In the genomic region with DNA sequence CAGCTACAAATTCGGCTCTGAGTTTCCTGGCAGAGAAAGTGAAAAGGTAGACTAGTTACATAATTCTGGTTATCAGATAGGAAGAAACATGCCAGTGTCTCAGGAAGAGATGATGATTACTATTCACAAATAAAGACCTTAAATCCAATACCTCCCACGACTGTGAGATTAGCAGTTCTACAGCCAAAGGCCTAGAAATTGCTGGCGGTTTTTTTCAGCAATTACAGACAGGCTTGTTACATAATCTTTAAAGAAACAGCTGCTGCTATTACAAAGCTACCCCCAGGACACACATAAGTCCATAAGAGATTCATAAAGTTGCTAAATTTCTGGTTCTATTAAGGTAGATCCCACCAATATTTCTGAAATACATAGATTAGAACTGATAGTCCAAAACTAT, we compare ENCODE assay signal across 19 cellular contexts. TPM values are rescaled to one million over a fixed set of nuclear protein-coding genes. Genes with fewer than 3 reads are reported as not detected.
DNase-seq lines count a peak whose midpoint lies in the region; ATAC-seq and TF ChIP-seq lines count a peak whose summit lies in the region.
"Had no signal": no experiment of that assay in that cellular context is flagged by ENCODE, and none has a peak within 500 bp of the region (broad histone marks: within the 10 kb centered on the region; RNA-seq: fewer than 3 reads in every experiment).

No MANE protein-coding gene starts in this region.

- H3K27me3 Mint-ChIP-seq in endodermal cell (ENCODE audit: insufficient read depth) (no peaks in the 10 kb centered on the region), CD14-positive monocyte (ENCODE audit: low read depth in 3 of 3) (peaks cover 0 to 4% (median 0%) of the 10 kb centered on the region in 3 donors)
- H3K27me3 Mint-ChIP-seq in activated naive CD4-positive, alpha-beta T cell treated with anti-CD3 and anti-CD28 coated beads, Interleukin-2, amount 10 ng/mL, durations not matched to agents 7 days and 5 days, result no peaks in the 10 kb centered on the region
- H3K27me3 Mint-ChIP-seq: activated naive CD4-positive, alpha-beta T cell treated with anti-CD3 and anti-CD28 coated beads, Interleukin-2, amount 50 U/mL, for 24 hours; brain; naive thymus-derived CD8-positive, alpha-beta T cell had no signal

- H3K27ac ChIP-seq in endodermal cell (ENCODE audit: low read depth, low read length), result no peak overlapping the region
- peak overlapping the region; percentile 83 for H3K27ac ChIP-seq in subcutaneous abdominal adipose tissue (ENCODE audit: low read depth, low read length)
- H3K27ac ChIP-seq in thyroid gland, result no peak overlapping the region
- H3K27ac ChIP-seq: lower lobe of right lung, SK-N-MC, testis had no signal

- H3K4me1 Mint-ChIP-seq in endodermal cell (peaks cover 18% of the 10 kb centered on the region), CD14-positive monocyte (peaks cover 30% of the 10 kb centered on the region)
- no peaks in the 10 kb centered on the region for H3K4me1 Mint-ChIP-seq in activated naive CD4-positive, alpha-beta T cell treated with anti-CD3 and anti-CD28 coated beads, Interleukin-2, amount 10 ng/mL, durations not matched to agents 7 days and 5 days
- H3K4me1 Mint-ChIP-seq: activated naive CD4-positive, alpha-beta T cell treated with anti-CD3 and anti-CD28 coated beads, Interleukin-2, amount 50 U/mL, for 24 hours had no signal

- WGBS in endodermal cell (ENCODE audit: insufficient coverage in 1 of 2, insufficient read length in 1 of 2), 2 experiments, result 93 to 94% methylated on average over 3 of the region's 3 CpGs
- 77 to 87% methylated on average over 3 of the region's 3 CpGs for WGBS in thyroid gland, 2 donors

- ATAC-seq in left lobe of liver, result peak; percentile 57
- ATAC-seq in GM18517 (IDR thresholded peaks at IDR 0.05; ENCODE audit: unreplicated experiment), result no peak
- ATAC-seq: lower lobe of right lung; naive thymus-derived CD8-positive, alpha-beta T cell had no signal

- H3K27ac Mint-ChIP-seq in endodermal cell (no peak overlapping the region), CD14-positive monocyte (peak overlapping the region in 1 of 7 donors; percentile 25)
- H3K27ac Mint-ChIP-seq in activated naive CD4-positive, alpha-beta T cell treated with anti-CD3 and anti-CD28 coated beads, Interleukin-2, amount 10 ng/mL, durations not matched to agents 7 days and 5 days, result no peak overlapping the region
- H3K27ac Mint-ChIP-seq: activated naive CD4-positive, alpha-beta T cell treated with anti-CD3 and anti-CD28 coated beads, Interleukin-2, amount 50 U/mL, for 24 hours had no signal

- H3K9ac ChIP-seq in endodermal cell (ENCODE audit: extremely low read depth, low read length, poor library complexity, severe bottlenecking) (no peak overlapping the region), subcutaneous abdominal adipose tissue (ENCODE audit: low read length in 5 of 5) (peak overlapping the region in 1 of 5 donors; percentile 66)

- H3K36me3 ChIP-seq in endodermal cell (ENCODE audit: control insufficient read depth, insufficient read depth, low read length) (peaks cover 18% of the 10 kb centered on the region), subcutaneous abdominal adipose tissue (ENCODE audit: control insufficient read depth in 5 of 5, insufficient read depth in 5 of 5, low read length in 5 of 5) (peaks cover 0 to 26% (median 8%) of the 10 kb centered on the region in 5 donors), thyroid gland (no peaks in the 10 kb centered on the region)

- H3K36me3 Mint-ChIP-seq in endodermal cell (ENCODE audit: low read depth) (peaks cover 56% of the 10 kb centered on the region), CD14-positive monocyte (peaks cover 24 to 42% of the 10 kb centered on the region in 2 donors)
- peaks cover 24% of the 10 kb centered on the region for H3K36me3 Mint-ChIP-seq in activated naive CD4-positive, alpha-beta T cell treated with anti-CD3 and anti-CD28 coated beads, Interleukin-2, amount 10 ng/mL, durations not matched to agents 7 days and 5 days

- intact Hi-C loops in thyroid gland (cut with DNase I), result no loop called here
- intact Hi-C loops in CD14-positive monocyte (cut with micrococcal nuclease), result no loop called here

- H3K4me3 ChIP-seq in endodermal cell (ENCODE audit: low read length) (no peak overlapping the region), subcutaneous abdominal adipose tissue (ENCODE audit: low read depth in 1 of 5, low read length in 5 of 5) (no peak overlapping the region), thyroid gland (replicated peaks in 1 of 3) (no peak overlapping the region)
- H3K4me3 ChIP-seq: lower lobe of right lung, SK-N-MC, testis had no signal

- H3K4me1 ChIP-seq in endodermal cell (ENCODE audit: control insufficient read depth, insufficient read depth, low read length), result peaks cover 10% of the 10 kb centered on the region
- H3K4me1 ChIP-seq in subcutaneous abdominal adipose tissue (ENCODE audit: control insufficient read depth in 5 of 5, insufficient read depth in 5 of 5, low read length in 5 of 5), result peaks cover 4 to 26% (median 18%) of the 10 kb centered on the region in 5 donors
- H3K4me1 ChIP-seq in thyroid gland, result peaks cover 0 to 7% of the 10 kb centered on the region in 2 donors
- H3K4me1 ChIP-seq: lower lobe of right lung, testis had no signal

- TF ChIP-seq POLR2A in thyroid gland (IDR thresholded peaks at IDR 0.05), result no peak

- DNase-seq in NOMO-1 treated with DMSO at 0.1 percent for 48 hours (lab: John Stamatoyannopoulos, UW; ENCODE audit: unreplicated experiment) (peak; percentile 84), endodermal cell (peak; percentile 5), left lobe of liver (ENCODE audit: low spot score) (no peak), thyroid gland (no peak), CD14-positive monocyte (ENCODE audit: low spot score) (no peak)
- no peak for DNase-seq in activated naive CD4-positive, alpha-beta T cell treated with anti-CD3 and anti-CD28 coated beads, Interleukin-2, amount 10 ng/mL, durations not matched to agents 7 days and 5 days
- DNase-seq: activated CD4-positive, alpha-beta T cell treated with anti-CD3 and anti-CD28 coated beads, Interleukin-2, amount 50 U/mL, for 48 hours; activated T-cell treated with anti-CD3 and anti-CD28 coated beads, Interleukin-2, amount 50 U/mL, for 1 hour; KBM-7; lower lobe of right lung; naive thymus-derived CD8-positive, alpha-beta T cell; NCI-H146; NCI-H446 treated with DMSO at 0.1 percent for 48 hours; testis had no signal

- H3K27me3 ChIP-seq in endodermal cell (ENCODE audit: control insufficient read depth, insufficient read depth, low read length, poor library complexity, severe bottlenecking), result no peaks in the 10 kb centered on the region
- H3K27me3 ChIP-seq in subcutaneous abdominal adipose tissue (ENCODE audit: control insufficient read depth in 5 of 5, insufficient read depth in 4 of 5, low read length in 5 of 5), result no peaks in the 10 kb centered on the region
- no peaks in the 10 kb centered on the region for H3K27me3 ChIP-seq in thyroid gland
- H3K27me3 ChIP-seq: testis had no signal

- no peak overlapping the region for H3K4me3 Mint-ChIP-seq in endodermal cell
- H3K4me3 Mint-ChIP-seq in activated naive CD4-positive, alpha-beta T cell treated with anti-CD3 and anti-CD28 coated beads, Interleukin-2, amount 10 ng/mL, durations not matched to agents 7 days and 5 days, result no peak overlapping the region
- no peak overlapping the region for H3K4me3 Mint-ChIP-seq in CD14-positive monocyte
- H3K4me3 Mint-ChIP-seq: activated naive CD4-positive, alpha-beta T cell treated with anti-CD3 and anti-CD28 coated beads, Interleukin-2, amount 50 U/mL, for 24 hours; brain; naive thymus-derived CD8-positive, alpha-beta T cell had no signal

- H3K9me3 ChIP-seq in endodermal cell (ENCODE audit: control insufficient read depth, low read length), result no peaks in the 10 kb centered on the region
- H3K9me3 ChIP-seq in subcutaneous abdominal adipose tissue (ENCODE audit: control insufficient read depth in 5 of 5, low read length in 5 of 5), result no peaks in the 10 kb centered on the region
- no peaks in the 10 kb centered on the region for H3K9me3 ChIP-seq in thyroid gland
- H3K9me3 ChIP-seq: lower lobe of right lung, testis had no signal

- CTCF ChIA-PET in activated naive CD4-positive, alpha-beta T cell treated with anti-CD3 and anti-CD28 coated beads, Interleukin-2, amount 10 ng/mL, durations not matched to agents 7 days and 5 days (lab: Charles Lee), result interaction anchor here (1.0 kb wide), 1 partner anchor 12 kb away, joined by 3 read pairs; no protein-coding TSS in a partner anchor

- no peaks in the 10 kb centered on the region for H3K9me3 Mint-ChIP-seq in endodermal cell
- H3K9me3 Mint-ChIP-seq in activated naive CD4-positive, alpha-beta T cell treated with anti-CD3 and anti-CD28 coated beads, Interleukin-2, amount 10 ng/mL, durations not matched to agents 7 days and 5 days, result no peaks in the 10 kb centered on the region
- H3K9me3 Mint-ChIP-seq in CD14-positive monocyte, result no peaks in the 10 kb centered on the region
- H3K9me3 Mint-ChIP-seq: activated naive CD4-positive, alpha-beta T cell treated with anti-CD3 and anti-CD28 coated beads, Interleukin-2, amount 50 U/mL, for 24 hours; brain; naive thymus-derived CD8-positive, alpha-beta T cell had no signal

- TF ChIP-seq CTCF in endodermal cell (conservative IDR thresholded peaks at IDR 0.05) (no peak), thyroid gland (IDR thresholded peaks at IDR 0.05) (no peak), CD14-positive monocyte (IDR thresholded peaks at IDR 0.05) (no peak)

RNA-seq across cellular contexts. Expression of a gene that starts 40.2 kb away (rescaled TPM):
- total RNA-seq in endodermal cell (10 to 100 TPM; 35.8 to 41.2 TPM), left lobe of liver (3.8 TPM), thyroid gland (10 to 100 TPM; 12.1 to 25.8 (median 18.0) TPM)
- 63.0 TPM for polyA plus RNA-seq in endodermal cell (2013, experiment 1 of 2)
- polyA plus RNA-seq in endodermal cell (2013, experiment 2 of 2), result 54.4 TPM
- polyA plus RNA-seq in CD14-positive monocyte, result 10 to 100 TPM; 10.9 to 11.3 TPM

Comparison
In these comparisons a context has a peak if more than half of its experiments do, and no peak if none do; other contexts are left out.
1. DNase-seq: peak in NOMO-1 treated with DMSO at 0.1 percent for 48 hours (single experiment) and endodermal cell (single experiment); none in left lobe of liver (single experiment), thyroid gland (0 of 2), activated naive CD4-positive, alpha-beta T cell treated with anti-CD3 and anti-CD28 coated beads, Interleukin-2, amount 10 ng/mL, durations not matched to agents 7 days and 5 days (single experiment) and CD14-positive monocyte (single experiment).